26 cellular contexts compared by ENCODE assay signal in the genomic region with DNA sequence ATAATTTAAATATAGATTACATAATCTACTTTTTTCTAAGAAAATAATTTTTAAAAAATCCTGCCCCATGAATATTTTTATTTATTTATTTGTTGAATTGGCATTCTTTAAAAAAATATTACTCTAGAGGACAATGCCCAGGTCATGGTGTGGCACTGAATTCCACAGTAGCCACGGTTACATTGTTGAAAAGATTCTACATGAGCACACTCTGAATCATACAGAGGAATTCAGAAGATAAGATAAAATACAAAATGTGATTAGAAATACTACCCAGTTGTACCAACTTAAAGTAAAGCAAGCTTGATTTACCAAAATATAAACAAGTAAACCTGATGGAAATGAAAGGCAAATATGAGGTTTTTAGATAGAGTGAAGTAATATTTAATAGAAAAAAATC.
"Had no signal": no experiment of that assay in that cellular context is flagged by ENCODE, and none has a peak within 500 bp of the region (broad histone marks: within the 10 kb centered on the region; RNA-seq: fewer than 3 reads in every experiment).

No MANE protein-coding gene starts in this region.

- H3K27ac ChIP-seq: breast epithelium, colonic mucosa, gastroesophageal sphincter, hepatocyte, ovary, prostate gland, skin epidermis, thoracic aorta had no signal

- H3K36me3 ChIP-seq: breast epithelium, colonic mucosa, gastroesophageal sphincter, ovary, prostate gland, thoracic aorta had no signal

- FAIRE-seq: endometrium, kidney, urothelium cell line had no signal

- H3K4me1 ChIP-seq: breast epithelium, colonic mucosa, gastroesophageal sphincter, prostate gland had no signal

- H3K27me3 ChIP-seq: breast epithelium, colonic mucosa, gastroesophageal sphincter, hepatocyte, ovary had no signal

- ATAC-seq: activated CD4-positive, alpha-beta T cell treated with anti-CD3 and anti-CD28 coated beads for 36 hours; activated CD8-positive, alpha-beta memory T cell treated with anti-CD3 and anti-CD28 coated beads, Interleukin-2, amount 10 ng/mL, durations not matched to agents 7 days and 5 days; activated CD8-positive, alpha-beta T cell treated with anti-CD3 and anti-CD28 coated beads, Interleukin-2, amount 10 ng/mL, durations not matched to agents 7 days and 5 days; activated naive CD8-positive, alpha-beta T cell treated with anti-CD3 and anti-CD28 coated beads, Interleukin-2, amount 50 U/mL, for 24 hours; gastroesophageal sphincter; naive thymus-derived CD4-positive, alpha-beta T cell; sciatic nerve; stimulated activated effector memory CD8-positive, alpha-beta T cell treated with anti-CD3 and anti-CD28 coated beads, Interleukin-12 subunit alpha, Interleukin-12 subunit beta, amount 100 ng/mL, for 72 hours had no signal

- H3K4me3 ChIP-seq: breast epithelium, colonic mucosa, gastroesophageal sphincter, hepatocyte, ovary, prostate gland, skin epidermis, thoracic aorta had no signal

- H3K9me3 ChIP-seq: breast epithelium, colonic mucosa, gastroesophageal sphincter, ovary, prostate gland, thoracic aorta had no signal

- DNase-seq: activated CD4-positive, alpha-beta T cell treated with anti-CD3 and anti-CD28 coated beads for 36 hours; activated CD4-positive, CD25-positive, alpha-beta regulatory T cell; activated CD8-positive, alpha-beta memory T cell treated with anti-CD3 and anti-CD28 coated beads, Interleukin-2, amount 10 ng/mL, durations not matched to agents 7 days and 5 days; activated CD8-positive, alpha-beta T cell treated with anti-CD3 and anti-CD28 coated beads, Interleukin-2, amount 10 ng/mL, durations not matched to agents 7 days and 5 days; activated naive CD8-positive, alpha-beta T cell treated with anti-CD3 and anti-CD28 coated beads, Interleukin-2, amount 50 U/mL, for 24 hours; activated T-cell treated with anti-CD3 and anti-CD28 coated beads, Interleukin-2, amount 50 U/mL, for 48 hours; amygdala; colonic mucosa; effector CD8-positive, alpha-beta T cell; kidney; midbrain; naive thymus-derived CD4-positive, alpha-beta T cell; ovary; retina; stimulated activated CD4-positive, alpha-beta T cell treated with anti-CD3 and anti-CD28 coated beads, Interleukin-4, amount 100 ng/mL, for 24 hours; trophoblast cell had no signal
